13 cellular contexts compared by ENCODE assay signal in genomic region chr19:38565686-38566105, GRCh38. TPM values are rescaled to one million over a fixed set of nuclear protein-coding genes. Genes with fewer than 3 reads are reported as not detected.
DNase-seq lines count a peak whose midpoint lies in the region; ATAC-seq, FAIRE-seq and TF ChIP-seq lines count a peak whose summit lies in the region.
"Had no signal": no experiment of that assay in that cellular context is flagged by ENCODE, and none has a peak within 500 bp of the region (broad histone marks: within the 10 kb centered on the region; RNA-seq: fewer than 3 reads in every experiment).

No MANE protein-coding gene starts in this region.

- H2AFZ ChIP-seq in Karpas-422 (ENCODE audit: low read length) (peak overlapping the region; percentile 53; the same call in 1 of the 2 replicates), H1 (ENCODE audit: low read length) (no peak overlapping the region)

- no peak overlapping the region for H3K23ac ChIP-seq in H1 (ENCODE audit: insufficient read length)

- H3K4me3 ChIP-seq in Karpas-422 (ENCODE audit: low read length) (peak overlapping the region; percentile 58), H1 (ENCODE audit: extremely low read depth in 1 of 4, insufficient read depth in 2 of 4, low read depth in 3 of 4, low read length in 4 of 4) (0 out of 8 replicates have a peak overlapping the region, but pooled peaks of 1 of the 4 experiments have one; percentile 12)

- no peak overlapping the region for H2BK5ac ChIP-seq in H1 (ENCODE audit: low read depth, low read length)

- intact Hi-C loops in activated CD4-positive, alpha-beta memory T cell treated with anti-CD3 and anti-CD28 coated beads for 36 hours (cut with micrococcal nuclease), result no loop called here

- no peak overlapping the region for H2BK120ac ChIP-seq in H1 (replicated peaks; ENCODE audit: low read depth, low read length)

- H2BK15ac ChIP-seq in H1 (ENCODE audit: low read length), result no peak overlapping the region

- no peak for FAIRE-seq in H1 (lab: Jason Lieb, UNC)
- FAIRE-seq: H54 had no signal

- no peak overlapping the region for H3K18ac ChIP-seq in H1 (ENCODE audit: extremely low read depth, low read length)

- no peak overlapping the region for H2BK12ac ChIP-seq in H1 (ENCODE audit: low read depth, low read length)

- no peaks in the 10 kb centered on the region for H3K9me3 Mint-ChIP-seq in activated CD4-positive, alpha-beta memory T cell treated with anti-CD3 and anti-CD28 coated beads, Interleukin-2, amount 10 ng/mL, durations not matched to agents 7 days and 5 days
- no peaks in the 10 kb centered on the region for H3K9me3 Mint-ChIP-seq in activated CD4-positive, alpha-beta memory T cell treated with anti-CD3 and anti-CD28 coated beads for 36 hours
- peaks cover 0 to 2% of the 10 kb centered on the region in 2 donors for H3K9me3 Mint-ChIP-seq in stimulated activated naive B cell treated with anti-CD40 and anti-IgM and Interleukin-4, amounts not matched to agents 10 μg/mL and 1 μg/mL and 100 μg/mL, for 72 hours
- H3K9me3 Mint-ChIP-seq: brain, type B pancreatic cell had no signal

- H3K27ac Mint-ChIP-seq in activated CD4-positive, alpha-beta memory T cell treated with anti-CD3 and anti-CD28 coated beads, Interleukin-2, amount 10 ng/mL, durations not matched to agents 7 days and 5 days, result no peak overlapping the region
- no peak overlapping the region for H3K27ac Mint-ChIP-seq in activated CD4-positive, alpha-beta memory T cell treated with anti-CD3 and anti-CD28 coated beads for 36 hours
- peak overlapping the region; percentile 78 for H3K27ac Mint-ChIP-seq in stimulated activated naive B cell treated with anti-CD40 and anti-IgM and Interleukin-4, amounts not matched to agents 10 μg/mL and 1 μg/mL and 100 μg/mL, for 72 hours
- H3K27ac Mint-ChIP-seq: brain, type B pancreatic cell had no signal

- POLR2A ChIA-PET in activated CD4-positive, alpha-beta memory T cell treated with anti-CD3 and anti-CD28 coated beads, Interleukin-2, amount 10 ng/mL, durations not matched to agents 7 days and 5 days (lab: Charles Lee), result no interaction called here
- POLR2A ChIA-PET in activated CD4-positive, alpha-beta memory T cell treated with anti-CD3 and anti-CD28 coated beads for 36 hours (lab: Charles Lee), result no interaction called here
- POLR2A ChIA-PET in H1 (lab: Charles Lee; ENCODE audit: partially characterized antibody), result interaction anchor here (1.3 kb wide), 1 partner anchor 21 kb away, joined by 3 read pairs; no protein-coding TSS in a partner anchor

- no peak overlapping the region for H3K14ac ChIP-seq in H1 (ENCODE audit: insufficient read length)

- peaks cover 39% of the 10 kb centered on the region for H3K4me1 ChIP-seq in Karpas-422 (ENCODE audit: low read length)
- no peaks in the 10 kb centered on the region for H3K4me1 ChIP-seq in H1 (replicated peaks in 1 of 4; ENCODE audit: control insufficient read depth in 3 of 4, insufficient read depth in 4 of 4, low read length in 3 of 4)

- H3K79me2 ChIP-seq in Karpas-422 (ENCODE audit: low read length) (no peaks in the 10 kb centered on the region), H1 (ENCODE audit: control insufficient read depth in 1 of 2, insufficient read depth in 2 of 2, low read length in 2 of 2) (no peaks in the 10 kb centered on the region)

- H4K91ac ChIP-seq in H1 (replicated peaks; ENCODE audit: insufficient read length, low read length), result no peak overlapping the region

- H3K79me1 ChIP-seq in H1 (ENCODE audit: low read depth, low read length), result no peaks in the 10 kb centered on the region

- peak overlapping the region; percentile 67 for H3K4me2 ChIP-seq in Karpas-422 (ENCODE audit: low read depth, low read length, poor library complexity, severe bottlenecking)
- H3K4me2 ChIP-seq in H1 (ENCODE audit: insufficient read depth in 1 of 2, low read depth in 2 of 2, low read length in 2 of 2), result no peak overlapping the region; a peak in 1 of 4 replicates

- H3K9me2 ChIP-seq in Karpas-422 (replicated peaks; ENCODE audit: insufficient read depth, low read length), result no peaks in the 10 kb centered on the region

- no peak for TF ChIP-seq EP300 in H1 (IDR thresholded peaks at IDR 0.05; ENCODE audit: borderline replicate concordance in 1 of 2, low read depth in 2 of 2, low read length in 2 of 2)

- CTCF ChIA-PET in activated CD4-positive, alpha-beta memory T cell treated with anti-CD3 and anti-CD28 coated beads, Interleukin-2, amount 10 ng/mL, durations not matched to agents 7 days and 5 days (lab: Charles Lee), result interaction anchor here (1.0 kb wide), 1 partner anchor 13 kb away, joined by 3 read pairs; no protein-coding TSS in a partner anchor
- CTCF ChIA-PET in activated CD4-positive, alpha-beta memory T cell treated with anti-CD3 and anti-CD28 coated beads for 36 hours (lab: Charles Lee), result no interaction called here
- CTCF ChIA-PET in H1 (lab: Charles Lee; ENCODE audit: partially characterized antibody), result interaction anchor here (1.1 kb wide), 1 partner anchor 20 kb away, joined by 3 read pairs; no protein-coding TSS in a partner anchor

- TF ChIP-seq POLR2A in H1 (IDR thresholded peaks at IDR 0.05; ENCODE audit: control extremely low read depth in 1 of 2, low read depth in 2 of 2, low read length in 2 of 2), result no peak

- peak overlapping the region; percentile 47 for H3K4me3 Mint-ChIP-seq in activated CD4-positive, alpha-beta memory T cell treated with anti-CD3 and anti-CD28 coated beads, Interleukin-2, amount 10 ng/mL, durations not matched to agents 7 days and 5 days
- no peak overlapping the region for H3K4me3 Mint-ChIP-seq in activated CD4-positive, alpha-beta memory T cell treated with anti-CD3 and anti-CD28 coated beads for 36 hours
- H3K4me3 Mint-ChIP-seq in stimulated activated naive B cell treated with anti-CD40 and anti-IgM and Interleukin-4, amounts not matched to agents 10 μg/mL and 1 μg/mL and 100 μg/mL, for 72 hours, result peak overlapping the region; percentile 31 to 68
- H3K4me3 Mint-ChIP-seq: type B pancreatic cell had no signal

- H3K56ac ChIP-seq in H1 (replicated peaks; ENCODE audit: insufficient read length, low read depth, low read length), result no peak overlapping the region

- 0 out of 2 replicates have a peak overlapping the region, but pooled peaks have one; percentile 35 for H4K8ac ChIP-seq in H1 (ENCODE audit: extremely low read depth, insufficient read depth, low read length)

- H3K9me3 ChIP-seq in Karpas-422 (ENCODE audit: low read length) (no peaks in the 10 kb centered on the region), H1 (ENCODE audit: insufficient read depth in 2 of 2, low read depth in 1 of 2, low read length in 1 of 2) (no peaks in the 10 kb centered on the region)

- no peak overlapping the region for H2BK20ac ChIP-seq in H1 (ENCODE audit: low read length)

- TF ChIP-seq CTCF in H1 (IDR thresholded peaks at IDR 0.05; ENCODE audit: control extremely low read depth in 1 of 3, insufficient read depth in 1 of 3, low read depth in 1 of 3, low read length in 3 of 3), result no peak

- TF ChIP-seq RAD21 in H1 (IDR thresholded peaks at IDR 0.05 in 1 of 2, conservative IDR thresholded peaks at IDR 0.05 in 1 of 2; ENCODE audit: low read depth in 2 of 2, low read length in 2 of 2), result no peak

- peaks cover 32% of the 10 kb centered on the region for H3K27me3 Mint-ChIP-seq in activated CD4-positive, alpha-beta memory T cell treated with anti-CD3 and anti-CD28 coated beads, Interleukin-2, amount 10 ng/mL, durations not matched to agents 7 days and 5 days
- H3K27me3 Mint-ChIP-seq in activated CD4-positive, alpha-beta memory T cell treated with anti-CD3 and anti-CD28 coated beads for 36 hours, result peaks cover 7% of the 10 kb centered on the region
- H3K27me3 Mint-ChIP-seq in stimulated activated naive B cell treated with anti-CD40 and anti-IgM and Interleukin-4, amounts not matched to agents 10 μg/mL and 1 μg/mL and 100 μg/mL, for 72 hours, result peaks cover 38 to 53% of the 10 kb centered on the region in 2 donors

- no peaks in the 10 kb centered on the region for H4K20me1 ChIP-seq in Karpas-422 (ENCODE audit: insufficient read depth, low read depth, low read length)
- H4K20me1 ChIP-seq in H1 (replicated peaks in 1 of 2; ENCODE audit: control insufficient read depth in 1 of 2, insufficient read depth in 2 of 2, low read length in 2 of 2), result peaks cover 0 to 5% of the 10 kb centered on the region in 2 experiments

- H3K27ac ChIP-seq in Karpas-422 (ENCODE audit: low read length) (no peak overlapping the region), H1 (ENCODE audit: low read depth, low read length) (no peak overlapping the region)

- no peaks in the 10 kb centered on the region for H3K36me3 ChIP-seq in Karpas-422 (ENCODE audit: insufficient read depth, low read length)
- H3K36me3 ChIP-seq in H1 (ENCODE audit: control insufficient read depth in 2 of 4, insufficient read depth in 4 of 4, low read length in 3 of 4), result peaks cover 0 to 15% (median 0%) of the 10 kb centered on the region in 4 experiments; a peak in 1 of 8 replicates

- H3K27me3 ChIP-seq in Karpas-422 (ENCODE audit: low read length) (no peaks in the 10 kb centered on the region), H1 (replicated peaks in 1 of 4; ENCODE audit: control insufficient read depth in 3 of 4, extremely low read depth in 1 of 4, insufficient read depth in 3 of 4, low read length in 3 of 4) (no peaks in the 10 kb centered on the region; a peak in 1 of 7 replicates)

- H3K23me2 ChIP-seq in H1 (ENCODE audit: low read depth, low read length), result peaks cover 3% of the 10 kb centered on the region; the same call in 1 of the 2 replicates

- H3K36me3 Mint-ChIP-seq in activated CD4-positive, alpha-beta memory T cell treated with anti-CD3 and anti-CD28 coated beads, Interleukin-2, amount 10 ng/mL, durations not matched to agents 7 days and 5 days (ENCODE audit: low read depth), result peaks cover 6% of the 10 kb centered on the region
- no peaks in the 10 kb centered on the region for H3K36me3 Mint-ChIP-seq in activated CD4-positive, alpha-beta memory T cell treated with anti-CD3 and anti-CD28 coated beads for 36 hours
- peaks cover 0 to 2% of the 10 kb centered on the region in 2 donors for H3K36me3 Mint-ChIP-seq in stimulated activated naive B cell treated with anti-CD40 and anti-IgM and Interleukin-4, amounts not matched to agents 10 μg/mL and 1 μg/mL and 100 μg/mL, for 72 hours
- H3K36me3 Mint-ChIP-seq: type B pancreatic cell had no signal

- peaks cover 34% of the 10 kb centered on the region for H3K4me1 Mint-ChIP-seq in activated CD4-positive, alpha-beta memory T cell treated with anti-CD3 and anti-CD28 coated beads, Interleukin-2, amount 10 ng/mL, durations not matched to agents 7 days and 5 days
- H3K4me1 Mint-ChIP-seq in activated CD4-positive, alpha-beta memory T cell treated with anti-CD3 and anti-CD28 coated beads for 36 hours (ENCODE audit: low read depth), result peaks cover 29% of the 10 kb centered on the region
- peaks cover 18 to 20% of the 10 kb centered on the region in 2 donors for H3K4me1 Mint-ChIP-seq in stimulated activated naive B cell treated with anti-CD40 and anti-IgM and Interleukin-4, amounts not matched to agents 10 μg/mL and 1 μg/mL and 100 μg/mL, for 72 hours
- H3K4me1 Mint-ChIP-seq: brain had no signal

- no peak overlapping the region for H4K5ac ChIP-seq in H1 (ENCODE audit: insufficient read length, low read depth, low read length)

- WGBS in H1 (ENCODE audit: extremely low coverage in 1 of 2, insufficient coverage in 1 of 2, insufficient read length in 1 of 2, insufficient replicate concordance in 2 of 2, low coverage in 1 of 2, low lambda C conversion rate in 2 of 2, missing lambda C conversion rate in 1 of 2), 2 experiments, result 88% methylated on average over 17 of the region's 22 CpGs; no CpG with 5 or more reads in 1 of the 2 experiments

- no peak for DNase-seq in activated CD4-positive, alpha-beta memory T cell treated with anti-CD3 and anti-CD28 coated beads, Interleukin-2, amount 10 ng/mL, durations not matched to agents 7 days and 5 days
- DNase-seq in activated CD4-positive, alpha-beta memory T cell treated with anti-CD3 and anti-CD28 coated beads for 36 hours, result no peak
- DNase-seq in Karpas-422 (no peak), H1 (ENCODE audit: low read depth in 1 of 2, low spot score in 2 of 2) (no peak), NCI-H1436 (lab: John Stamatoyannopoulos, UW) (no peak)
- no peak for DNase-seq in stimulated activated naive B cell treated with anti-CD40 and anti-IgM and Interleukin-4, amounts not matched to agents 10 μg/mL and 1 μg/mL and 100 μg/mL, for 72 hours
- DNase-seq: NCI-H345, SHP77 treated with DMSO at 0.1 percent for 48 hours had no signal

- H3K9ac ChIP-seq in Karpas-422 (ENCODE audit: low read length) (peak overlapping the region; percentile 61), H1 (replicated peaks in 1 of 4; ENCODE audit: extremely low read depth in 1 of 4, low read depth in 3 of 4, low read length in 3 of 4) (no peak overlapping the region)

- ATAC-seq in stimulated activated naive B cell treated with anti-CD40 and anti-IgM and Interleukin-4, amounts not matched to agents 10 μg/mL and 1 μg/mL and 100 μg/mL, for 72 hours (replicated peaks), result no peak
- ATAC-seq in GM18517 (IDR thresholded peaks at IDR 0.05; ENCODE audit: unreplicated experiment), result no peak
- ATAC-seq in GM19463 (IDR thresholded peaks at IDR 0.05; ENCODE audit: unreplicated experiment), result no peak

- no peak overlapping the region for H2AK5ac ChIP-seq in H1 (ENCODE audit: low read depth, low read length)

- H3K4ac ChIP-seq in H1 (replicated peaks; ENCODE audit: insufficient read length, low read depth, low read length), result no peak overlapping the region

RNA-seq across cellular contexts. Expression of gene MAP4K1, which starts 52.1 kb away (rescaled TPM):
- total RNA-seq in activated CD4-positive, alpha-beta memory T cell treated with anti-CD3 and anti-CD28 coated beads, Interleukin-2, amount 10 ng/mL, durations not matched to agents 7 days and 5 days, result 100 to 1,000 TPM; 374 to 383 TPM
- total RNA-seq in activated CD4-positive, alpha-beta memory T cell treated with anti-CD3 and anti-CD28 coated beads for 36 hours, result 100 to 1,000 TPM; 205 TPM
- total RNA-seq in Karpas-422 (2014; rRNA removed; shearing (Covaris generic); ENCODE audit: low replicate concordance), result 262 and 352 TPM in 2 replicates
- 10.4 and 14.4 TPM in 2 replicates for total RNA-seq in H1 (2021; fragmentation: NEBNext Ultra II Directional; extraction: Animal tissue kit (Norgen Biotek cat#: 25700))
- polyA plus RNA-seq in H1 (2011; rRNA removed), result 9.0 and 22.0 TPM in 2 replicates
- 8.0 TPM for polyA plus RNA-seq in H1 (2011; cell fraction: cytosol; rRNA removed)
- 12.8 TPM for polyA plus RNA-seq in H1 (2011; cell fraction: nucleus; rRNA removed)
- 9.6 to 16.0 TPM (median 13.8 TPM) in 4 replicates for polyA plus RNA-seq in H1 (2012, experiment 1 of 2)
- polyA plus RNA-seq in H1 (2012, experiment 2 of 2), result 7.3 TPM
- 14.6 TPM for polyA plus RNA-seq in H1 (2013, experiment 1 of 2)
- 11.8 TPM for polyA plus RNA-seq in H1 (2013, experiment 2 of 2)
- polyA minus RNA-seq in H1 (2011; rRNA and poly(A)+ RNA removed), result 1.1 and 1.6 TPM in 2 replicates
- polyA minus RNA-seq in H1 (2011; cell fraction: cytosol; rRNA and poly(A)+ RNA removed), result 3.7 TPM
- polyA minus RNA-seq in H1 (2011; cell fraction: nucleus; rRNA and poly(A)+ RNA removed), result 2.0 TPM

RNA-seq across cellular contexts. Expression of gene EIF3K, which starts 53.3 kb away (rescaled TPM):
- total RNA-seq in activated CD4-positive, alpha-beta memory T cell treated with anti-CD3 and anti-CD28 coated beads, Interleukin-2, amount 10 ng/mL, durations not matched to agents 7 days and 5 days, result 100 to 1,000 TPM; 297 TPM
- total RNA-seq in activated CD4-positive, alpha-beta memory T cell treated with anti-CD3 and anti-CD28 coated beads for 36 hours, result 100 to 1,000 TPM; 273 to 287 TPM
- 474 and 745 TPM in 2 replicates for total RNA-seq in Karpas-422 (2014; rRNA removed; shearing (Covaris generic); ENCODE audit: low replicate concordance)
- 329 and 344 TPM in 2 replicates for total RNA-seq in H1 (2021; fragmentation: NEBNext Ultra II Directional; extraction: Animal tissue kit (Norgen Biotek cat#: 25700))
- 937 and 977 TPM in 2 replicates for polyA plus RNA-seq in H1 (2011; rRNA removed)
- 945 TPM for polyA plus RNA-seq in H1 (2011; cell fraction: cytosol; rRNA removed)
- polyA plus RNA-seq in H1 (2011; cell fraction: nucleus; rRNA removed), result 915 TPM
- polyA plus RNA-seq in H1 (2012, experiment 1 of 2), result 382 to 549 TPM (median 528 TPM) in 4 replicates
- 458 TPM for polyA plus RNA-seq in H1 (2012, experiment 2 of 2)
- polyA plus RNA-seq in H1 (2013, experiment 1 of 2), result 236 TPM
- polyA plus RNA-seq in H1 (2013, experiment 2 of 2), result 236 TPM
- polyA minus RNA-seq in H1 (2011; rRNA and poly(A)+ RNA removed), result 386 and 450 TPM in 2 replicates
- polyA minus RNA-seq in H1 (2011; cell fraction: cytosol; rRNA and poly(A)+ RNA removed), result 188 TPM
- polyA minus RNA-seq in H1 (2011; cell fraction: nucleus; rRNA and poly(A)+ RNA removed), result 180 TPM

Comparison
In these comparisons a context has a peak if more than half of its experiments do, and no peak if none do; other contexts are left out.
1. RNA of gene MAP4K1, which starts 52.1 kb away (total RNA-seq): 374 to 383 TPM in activated CD4-positive, alpha-beta memory T cell treated with anti-CD3 and anti-CD28 coated beads, Interleukin-2, amount 10 ng/mL, durations not matched to agents 7 days and 5 days, 262 to 352 TPM in Karpas-422 and 205 TPM in activated CD4-positive, alpha-beta memory T cell treated with anti-CD3 and anti-CD28 coated beads for 36 hours; 10.4 to 14.4 TPM in H1; every median in the first group is over 10 times any median in the second.